8 cellular contexts compared by ENCODE assay signal in genomic region chr11:116879789-116880402, GRCh38. TPM values are rescaled to one million over a fixed set of nuclear protein-coding genes. Genes with fewer than 3 reads are reported as not detected.
DNase-seq lines count a peak whose midpoint lies in the region; ATAC-seq, FAIRE-seq and TF ChIP-seq lines count a peak whose summit lies in the region.

No MANE protein-coding gene starts in this region.

- no peaks in the 10 kb centered on the region for H3K27me3 ChIP-seq in MM.1S (replicated peaks; ENCODE audit: insufficient read depth, low read length)
- H3K27me3 ChIP-seq in RWPE2 (ENCODE audit: insufficient read depth, poor library complexity, severe bottlenecking), result no peaks in the 10 kb centered on the region
- no peaks in the 10 kb centered on the region for H3K27me3 ChIP-seq in H1 (replicated peaks in 1 of 4; ENCODE audit: control insufficient read depth in 3 of 4, extremely low read depth in 1 of 4, insufficient read depth in 3 of 4, low read length in 3 of 4)
- H3K27me3 ChIP-seq in mesenchymal stem cell (ENCODE audit: control insufficient read depth in 1 of 2, insufficient read depth in 1 of 2, low read length in 2 of 2), result no peaks in the 10 kb centered on the region

- no peak overlapping the region for H3K56ac ChIP-seq in H1 (replicated peaks; ENCODE audit: insufficient read length, low read depth, low read length)

- H3K23me2 ChIP-seq in H1 (ENCODE audit: low read depth, low read length), result no peaks in the 10 kb centered on the region

- H3F3A ChIP-seq in MM.1S (ENCODE audit: insufficient read depth, low read length), result no peaks in the 10 kb centered on the region

- H2BK15ac ChIP-seq in H1 (ENCODE audit: low read length), result no peak overlapping the region
- H2BK15ac ChIP-seq in mesenchymal stem cell (ENCODE audit: low read depth, poor library complexity, severe bottlenecking), result no peak overlapping the region

- TF ChIP-seq EP300 in H1 (IDR thresholded peaks at IDR 0.05; ENCODE audit: borderline replicate concordance in 1 of 2, low read depth in 2 of 2, low read length in 2 of 2), result no peak

- no peaks in the 10 kb centered on the region for H3K9me2 ChIP-seq in MM.1S (replicated peaks; ENCODE audit: insufficient read depth, low read length)

- no peaks in the 10 kb centered on the region; the same call in 1 of the 2 replicates for H3K79me1 ChIP-seq in H1 (ENCODE audit: low read depth, low read length)
- peaks cover 6% of the 10 kb centered on the region for H3K79me1 ChIP-seq in mesenchymal stem cell (replicated peaks; ENCODE audit: low read length, poor library complexity, severe bottlenecking)

- H3K14ac ChIP-seq in H1 (ENCODE audit: insufficient read length) (no peak overlapping the region), mesenchymal stem cell (ENCODE audit: low read length in 2 of 2) (no peak overlapping the region)

- H3K4me2 ChIP-seq in MM.1S (ENCODE audit: low read depth, low read length), result no peak overlapping the region
- no peak overlapping the region for H3K4me2 ChIP-seq in H1 (ENCODE audit: insufficient read depth in 1 of 2, low read depth in 2 of 2, low read length in 2 of 2)
- no peak overlapping the region for H3K4me2 ChIP-seq in mesenchymal stem cell (ENCODE audit: low read length, poor library complexity, severe bottlenecking)

- H3K9ac ChIP-seq in MM.1S (ENCODE audit: low read length) (no peak overlapping the region), H1 (replicated peaks in 1 of 4; ENCODE audit: extremely low read depth in 1 of 4, low read depth in 3 of 4, low read length in 3 of 4) (no peak overlapping the region), mesenchymal stem cell (ENCODE audit: low read length) (peak overlapping the region; percentile 42)

- TF ChIP-seq CTCF in MM.1S (IDR thresholded peaks at IDR 0.05; ENCODE audit: low read length), result peak; percentile 78
- TF ChIP-seq CTCF in RWPE2 (IDR thresholded peaks at IDR 0.05; ENCODE audit: poor library complexity, severe bottlenecking), result peak; percentile 84
- peak in 2 of 3 experiments; percentile 63 to 78; a peak in 3 of 4 replicates for TF ChIP-seq CTCF in H1 (IDR thresholded peaks at IDR 0.05; ENCODE audit: control extremely low read depth in 1 of 3, insufficient read depth in 1 of 3, low read depth in 1 of 3, low read length in 3 of 3)

- H3K23ac ChIP-seq in H1 (ENCODE audit: insufficient read length) (no peak overlapping the region), mesenchymal stem cell (ENCODE audit: low read length in 2 of 2) (no peak overlapping the region)

- H3K36me3 ChIP-seq in MM.1S (replicated peaks; ENCODE audit: insufficient read depth, low read length) (no peaks in the 10 kb centered on the region), RWPE2 (ENCODE audit: low read depth) (no peaks in the 10 kb centered on the region), H1 (ENCODE audit: control insufficient read depth in 2 of 4, insufficient read depth in 4 of 4, low read length in 3 of 4) (peaks cover 0 to 6% (median 5%) of the 10 kb centered on the region in 4 experiments; a peak in 3 of 8 replicates), mesenchymal stem cell (ENCODE audit: control insufficient read depth in 1 of 2, insufficient read depth in 2 of 2, low read depth in 1 of 2, low read length in 2 of 2) (peaks cover 7 to 22% of the 10 kb centered on the region in 2 experiments)

- POLR2A ChIA-PET in H1 (lab: Charles Lee; ENCODE audit: partially characterized antibody), result interaction anchor here (1.3 kb wide), 1 partner anchor 264 kb away, joined by 4 read pairs; the partner anchor contains the start of gene PAFAH1B2

- H3K18ac ChIP-seq in H1 (ENCODE audit: extremely low read depth, low read length) (no peak overlapping the region), mesenchymal stem cell (ENCODE audit: low read depth in 1 of 2, low read length in 2 of 2) (no peak overlapping the region)

- H2AK5ac ChIP-seq in H1 (ENCODE audit: low read depth, low read length) (no peak overlapping the region), mesenchymal stem cell (ENCODE audit: low read length, severe bottlenecking) (no peak overlapping the region)

- ATAC-seq in RWPE2 (ENCODE audit: low read depth) (peak; percentile 88), GM18907 (IDR thresholded peaks at IDR 0.05; ENCODE audit: unreplicated experiment) (no peak), HG02588 (IDR thresholded peaks at IDR 0.05; ENCODE audit: unreplicated experiment) (no peak)

- H2BK20ac ChIP-seq in H1 (ENCODE audit: low read length), result no peak overlapping the region

- H4K91ac ChIP-seq in H1 (replicated peaks; ENCODE audit: insufficient read length, low read length) (no peak overlapping the region), mesenchymal stem cell (ENCODE audit: low read length) (no peak overlapping the region)

- H2BK5ac ChIP-seq in H1 (ENCODE audit: low read depth, low read length), result no peak overlapping the region
- H2BK5ac ChIP-seq in mesenchymal stem cell (ENCODE audit: low read depth, low read length, poor library complexity, severe bottlenecking), result no peak overlapping the region

- no peak for TF ChIP-seq POLR2A in H1 (IDR thresholded peaks at IDR 0.05; ENCODE audit: control extremely low read depth in 1 of 2, low read depth in 2 of 2, low read length in 2 of 2)

- WGBS in H1 (ENCODE audit: extremely low coverage in 1 of 2, insufficient coverage in 1 of 2, insufficient read length in 1 of 2, insufficient replicate concordance in 2 of 2, low coverage in 1 of 2, low lambda C conversion rate in 2 of 2, missing lambda C conversion rate in 1 of 2), 2 experiments, result 68% methylated on average over 3 of the region's 3 CpGs; no CpG with 5 or more reads in 1 of the 2 experiments
- WGBS in mesenchymal stem cell, result 21% methylated on average over 2 of the region's 3 CpGs

- H4K8ac ChIP-seq in H1 (ENCODE audit: extremely low read depth, insufficient read depth, low read length) (no peak overlapping the region), mesenchymal stem cell (ENCODE audit: low read length) (no peak overlapping the region)

- H3K9me3 ChIP-seq in MM.1S (replicated peaks; ENCODE audit: insufficient read depth, low read length), result no peaks in the 10 kb centered on the region
- no peaks in the 10 kb centered on the region for H3K9me3 ChIP-seq in RWPE2 (ENCODE audit: severe bottlenecking)
- H3K9me3 ChIP-seq in H1 (ENCODE audit: insufficient read depth in 2 of 2, low read depth in 1 of 2, low read length in 1 of 2), result no peaks in the 10 kb centered on the region
- no peaks in the 10 kb centered on the region for H3K9me3 ChIP-seq in mesenchymal stem cell (ENCODE audit: control insufficient read depth, low read length)

- H2AFZ ChIP-seq in MM.1S (ENCODE audit: low read length) (no peak overlapping the region), H1 (ENCODE audit: low read length) (no peak overlapping the region), mesenchymal stem cell (ENCODE audit: low read depth, low read length) (no peak overlapping the region)

- peak; percentile 92 for FAIRE-seq in H1 (lab: Jason Lieb, UNC)

- no peak overlapping the region for H4K5ac ChIP-seq in H1 (ENCODE audit: insufficient read length, low read depth, low read length)

- no peak overlapping the region for H2BK12ac ChIP-seq in H1 (ENCODE audit: low read depth, low read length)
- no peak overlapping the region for H2BK12ac ChIP-seq in mesenchymal stem cell (ENCODE audit: low read length in 2 of 2)

- peak; percentile 11 for DNase-seq in stimulated activated CD4-positive, alpha-beta T cell treated with anti-CD3 and anti-CD28 coated beads, Interleukin-15, amount 100 ng/mL, for 24 hours
- DNase-seq in stimulated activated CD4-positive, alpha-beta T cell treated with anti-CD3 and anti-CD28 coated beads, Interleukin-4, amount 100 ng/mL, for 4 hours, result no peak
- peak; percentile 74 for DNase-seq in MM.1S
- DNase-seq in RWPE2 (ENCODE audit: low spot score), result no peak
- DNase-seq in H1 (ENCODE audit: low read depth in 1 of 2, low spot score in 2 of 2), result no peak
- DNase-seq in mesenchymal stem cell, result peak; percentile 79

- no peak overlapping the region for H3K27ac ChIP-seq in MM.1S (ENCODE audit: low read length)
- no peak overlapping the region for H3K27ac ChIP-seq in RWPE2 (ENCODE audit: poor library complexity, severe bottlenecking)
- H3K27ac ChIP-seq in H1 (ENCODE audit: low read depth, low read length), result no peak overlapping the region
- no peak overlapping the region for H3K27ac ChIP-seq in mesenchymal stem cell (ENCODE audit: low read length, poor library complexity, severe bottlenecking)

- CTCF ChIA-PET in H1 (lab: Charles Lee; ENCODE audit: partially characterized antibody), result interaction anchor here (0.6 to 7.0 kb wide), 25 partner anchors 8 to 268 kb away, joined by 3 to 65 read pairs (median 4); no protein-coding TSS in a partner anchor

- peaks cover 10% of the 10 kb centered on the region; the same call in 1 of the 2 replicates for H3K79me2 ChIP-seq in MM.1S (ENCODE audit: low read length)
- H3K79me2 ChIP-seq in H1 (ENCODE audit: control insufficient read depth in 1 of 2, insufficient read depth in 2 of 2, low read length in 2 of 2), result no peaks in the 10 kb centered on the region

- no peak overlapping the region for H2BK120ac ChIP-seq in H1 (replicated peaks; ENCODE audit: low read depth, low read length)
- H2BK120ac ChIP-seq in mesenchymal stem cell (ENCODE audit: low read depth, low read length), result no peak overlapping the region

- H3K4ac ChIP-seq in H1 (replicated peaks; ENCODE audit: insufficient read length, low read depth, low read length) (no peak overlapping the region), mesenchymal stem cell (ENCODE audit: low read depth in 1 of 2, low read length in 2 of 2) (no peak overlapping the region)

- H3K4me3 ChIP-seq in MM.1S (ENCODE audit: low read length) (no peak overlapping the region), RWPE2 (ENCODE audit: severe bottlenecking) (no peak overlapping the region), H1 (ENCODE audit: extremely low read depth in 1 of 4, insufficient read depth in 2 of 4, low read depth in 3 of 4, low read length in 4 of 4) (no peak overlapping the region), mesenchymal stem cell (ENCODE audit: insufficient read depth in 1 of 2, low read depth in 1 of 2, low read length in 2 of 2) (no peak overlapping the region)

- peak; percentile 74 to 76 for TF ChIP-seq RAD21 in H1 (IDR thresholded peaks at IDR 0.05 in 1 of 2, conservative IDR thresholded peaks at IDR 0.05 in 1 of 2; ENCODE audit: low read depth in 2 of 2, low read length in 2 of 2)

- H3K4me1 ChIP-seq in MM.1S (ENCODE audit: low read length), result no peaks in the 10 kb centered on the region
- no peaks in the 10 kb centered on the region for H3K4me1 ChIP-seq in RWPE2 (ENCODE audit: insufficient read depth, poor library complexity, severe bottlenecking)
- H3K4me1 ChIP-seq in H1 (replicated peaks in 1 of 4; ENCODE audit: control insufficient read depth in 3 of 4, insufficient read depth in 4 of 4, low read length in 3 of 4), result no peaks in the 10 kb centered on the region
- peaks cover 3% of the 10 kb centered on the region for H3K4me1 ChIP-seq in mesenchymal stem cell (ENCODE audit: control insufficient read depth, insufficient read depth, low read depth, low read length)

- H4K20me1 ChIP-seq in MM.1S (ENCODE audit: insufficient read depth, low read length) (no peaks in the 10 kb centered on the region), H1 (replicated peaks in 1 of 2; ENCODE audit: control insufficient read depth in 1 of 2, insufficient read depth in 2 of 2, low read length in 2 of 2) (peaks cover 0 to 1% of the 10 kb centered on the region in 2 experiments)

RNA-seq across cellular contexts. Expression of gene APOA1, which starts 42.5 kb away (rescaled TPM):
- 0.48 TPM in 1 of 2 replicates, not detected in the other for total RNA-seq in H1 (2021; fragmentation: NEBNext Ultra II Directional; extraction: Animal tissue kit (Norgen Biotek cat#: 25700))
- polyA plus RNA-seq in H1 (2011; rRNA removed), result 0.47 and 0.80 TPM in 2 replicates
- polyA plus RNA-seq in H1 (2011; cell fraction: cytosol; rRNA removed), result 0.92 TPM
- polyA plus RNA-seq in H1 (2011; cell fraction: nucleus; rRNA removed), result 0.63 TPM
- polyA plus RNA-seq in H1 (2012, experiment 1 of 2), result 1.3 to 1.6 TPM (median 1.5 TPM) in 4 replicates
- 2.1 TPM for polyA plus RNA-seq in H1 (2012, experiment 2 of 2)
- polyA plus RNA-seq in H1 (2013, experiment 1 of 2), result 0.20 TPM
- polyA plus RNA-seq in H1 (2013, experiment 2 of 2), result 0.39 TPM
- 0.66 TPM in 1 of 2 replicates, not detected in the other for polyA minus RNA-seq in H1 (2011; rRNA and poly(A)+ RNA removed)
- not detected for polyA minus RNA-seq in H1 (2011; cell fraction: cytosol; rRNA and poly(A)+ RNA removed)
- not detected for polyA minus RNA-seq in H1 (2011; cell fraction: nucleus; rRNA and poly(A)+ RNA removed)
- not detected for polyA plus RNA-seq in mesenchymal stem cell (2013, experiment 1 of 2)
- not detected for polyA plus RNA-seq in mesenchymal stem cell (2013, experiment 2 of 2)

RNA-seq across cellular contexts. Expression of gene APOC3, which starts 50.2 kb away (rescaled TPM):
- not detected in 2 replicates for total RNA-seq in H1 (2021; fragmentation: NEBNext Ultra II Directional; extraction: Animal tissue kit (Norgen Biotek cat#: 25700))
- polyA plus RNA-seq in H1 (2011; rRNA removed), result not detected in 2 replicates
- not detected for polyA plus RNA-seq in H1 (2011; cell fraction: cytosol; rRNA removed)
- polyA plus RNA-seq in H1 (2011; cell fraction: nucleus; rRNA removed), result not detected
- not detected in 4 replicates for polyA plus RNA-seq in H1 (2012, experiment 1 of 2)
- not detected for polyA plus RNA-seq in H1 (2012, experiment 2 of 2)
- polyA plus RNA-seq in H1 (2013, experiment 1 of 2), result not detected
- polyA plus RNA-seq in H1 (2013, experiment 2 of 2), result not detected
- polyA minus RNA-seq in H1 (2011; rRNA and poly(A)+ RNA removed), result not detected in 2 replicates
- polyA minus RNA-seq in H1 (2011; cell fraction: cytosol; rRNA and poly(A)+ RNA removed), result not detected
- polyA minus RNA-seq in H1 (2011; cell fraction: nucleus; rRNA and poly(A)+ RNA removed), result not detected
- polyA plus RNA-seq in mesenchymal stem cell (2013, experiment 1 of 2), result not detected
- polyA plus RNA-seq in mesenchymal stem cell (2013, experiment 2 of 2), result not detected

RNA-seq across cellular contexts. Expression of gene APOA4, which starts 56.8 kb away (rescaled TPM):
- not detected in 2 replicates for total RNA-seq in H1 (2021; fragmentation: NEBNext Ultra II Directional; extraction: Animal tissue kit (Norgen Biotek cat#: 25700))
- polyA plus RNA-seq in H1 (2011; rRNA removed), result not detected in 2 replicates
- polyA plus RNA-seq in H1 (2011; cell fraction: cytosol; rRNA removed), result not detected
- polyA plus RNA-seq in H1 (2011; cell fraction: nucleus; rRNA removed), result not detected
- not detected in 4 replicates for polyA plus RNA-seq in H1 (2012, experiment 1 of 2)
- 0.16 TPM for polyA plus RNA-seq in H1 (2012, experiment 2 of 2)
- polyA plus RNA-seq in H1 (2013, experiment 1 of 2), result not detected
- polyA plus RNA-seq in H1 (2013, experiment 2 of 2), result not detected
- polyA minus RNA-seq in H1 (2011; rRNA and poly(A)+ RNA removed), result not detected in 2 replicates
- polyA minus RNA-seq in H1 (2011; cell fraction: cytosol; rRNA and poly(A)+ RNA removed), result not detected
- polyA minus RNA-seq in H1 (2011; cell fraction: nucleus; rRNA and poly(A)+ RNA removed), result not detected
- not detected for polyA plus RNA-seq in mesenchymal stem cell (2013, experiment 1 of 2)
- polyA plus RNA-seq in mesenchymal stem cell (2013, experiment 2 of 2), result not detected

Comparison
In these comparisons a context has a peak if more than half of its experiments do, and no peak if none do; other contexts are left out.
1. DNase-seq: peak in stimulated activated CD4-positive, alpha-beta T cell treated with anti-CD3 and anti-CD28 coated beads, Interleukin-15, amount 100 ng/mL, for 24 hours (single experiment), MM.1S (single experiment) and mesenchymal stem cell (single experiment); none in stimulated activated CD4-positive, alpha-beta T cell treated with anti-CD3 and anti-CD28 coated beads, Interleukin-4, amount 100 ng/mL, for 4 hours (0 of 2), RWPE2 (single experiment) and H1 (0 of 2).
2. Peak in every context shown above with its lines, with median percentiles within 50 percentile points of each other: CTCF ChIP-seq.